Comparison of ENCODE assay signal across 11 cellular contexts in the genomic region with DNA sequence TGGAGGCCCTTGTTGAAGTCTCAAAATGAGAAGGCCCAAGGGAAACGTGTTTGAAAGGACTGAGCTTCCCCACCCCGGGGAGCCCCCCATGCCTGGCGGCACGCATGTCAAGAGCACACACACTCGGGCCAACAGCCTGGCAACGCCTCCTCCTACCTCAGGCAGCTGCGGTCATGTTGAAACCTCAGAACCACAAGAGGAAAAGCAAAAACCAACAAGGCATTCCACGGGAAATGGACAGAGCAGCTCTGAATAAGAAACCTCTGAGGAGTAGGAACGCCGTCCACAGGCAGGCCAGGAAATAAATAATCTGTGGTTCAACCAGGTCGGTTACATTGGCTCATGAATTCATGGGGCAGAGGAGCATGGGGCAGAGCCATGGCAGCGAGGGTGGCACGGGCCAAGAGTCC.
DNase-seq lines count a peak whose midpoint lies in the region; ATAC-seq, FAIRE-seq and TF ChIP-seq lines count a peak whose summit lies in the region.
"Had no signal": no experiment of that assay in that cellular context is flagged by ENCODE, and none has a peak within 500 bp of the region (broad histone marks: within the 10 kb centered on the region; RNA-seq: fewer than 3 reads in every experiment).

No MANE protein-coding gene starts in this region.

- H3K36me3 ChIP-seq in body of pancreas (replicated peaks in 1 of 2; ENCODE audit: insufficient read depth in 1 of 2, low read depth in 2 of 2) = no peaks in the 10 kb centered on the region

- ATAC-seq in HG02973 (IDR thresholded peaks at IDR 0.05; ENCODE audit: unreplicated experiment) = no peak
- ATAC-seq in body of pancreas = no peak
- no peak for ATAC-seq in GM21619 (IDR thresholded peaks at IDR 0.05; ENCODE audit: unreplicated experiment)
- ATAC-seq: GM12878 had no signal

- TF ChIP-seq POLR2A in body of pancreas (IDR thresholded peaks at IDR 0.05) = no peak

- H3K4me3 ChIP-seq in body of pancreas = no peak overlapping the region
- H3K4me3 ChIP-seq: GM12878 had no signal

- no peak overlapping the region for H3K27ac ChIP-seq in body of pancreas
- H3K27ac ChIP-seq: parathyroid adenoma had no signal

- TF ChIP-seq CTCF in body of pancreas (IDR thresholded peaks at IDR 0.05) = no peak

- peak; percentile 31 for FAIRE-seq in GM18507 (lab: Jason Lieb, UNC)
- FAIRE-seq: GM12878 had no signal

- 70 to 80% methylated on average over 13 of the region's 13 CpGs for WGBS in body of pancreas, 2 donors

- no peak for DNase-seq in GM18507 (ENCODE audit: extremely low spot score, insufficient read length, low read depth)
- peak; percentile 55 for DNase-seq in NCI-H1436 treated with DMSO at 0.1 percent for 48 hours (lab: John Stamatoyannopoulos, UW)
- DNase-seq in amniotic epithelial cell (ENCODE audit: low read depth) = peak; percentile 75
- peak; percentile 24 for DNase-seq in pulmonary artery endothelial cell (ENCODE audit: low read depth, low spot score)
- no peak for DNase-seq in body of pancreas
- no peak for DNase-seq in medulla oblongata (ENCODE audit: extremely low spot score)
- DNase-seq: hippocampal formation had no signal

- no peaks in the 10 kb centered on the region for H3K4me1 ChIP-seq in body of pancreas
- H3K4me1 ChIP-seq: parathyroid adenoma had no signal

- no peaks in the 10 kb centered on the region for H3K9me3 ChIP-seq in body of pancreas

- H3K27me3 ChIP-seq in body of pancreas = no peaks in the 10 kb centered on the region

- intact Hi-C loops in body of pancreas (cut with DNase I) = no loop called here

Comparison
In these comparisons a context has a peak if more than half of its experiments do, and no peak if none do; other contexts are left out.
1. DNase-seq: peak in NCI-H1436 treated with DMSO at 0.1 percent for 48 hours (single experiment), amniotic epithelial cell (single experiment) and pulmonary artery endothelial cell (single experiment); none in GM18507 (single experiment), body of pancreas (0 of 4) and medulla oblongata (single experiment).